Comparison of ENCODE assay signal across 25 cellular contexts in genomic region chr10:63677001-63677400, GRCh38.
"Had no signal": no experiment of that assay in that cellular context is flagged by ENCODE, and none has a peak within 500 bp of the region (broad histone marks: within the 10 kb centered on the region; RNA-seq: fewer than 3 reads in every experiment).

No MANE protein-coding gene starts in this region.

- H3K4me3 ChIP-seq: esophagus squamous epithelium, heart right ventricle, left lung, mucosa of descending colon, pancreas, right lobe of liver, transverse colon, upper lobe of right lung, uterus had no signal

- ATAC-seq: heart right ventricle; left cardiac atrium; left lung; mucosa of descending colon; natural killer cell treated with Interleukin-12 subunit alpha and Interleukin-12 subunit beta and Interleukin-15 and Interleukin-18, amount 100 ng/mL, for 72 hours; pancreas; right lobe of liver; stimulated activated naive B cell treated with anti-CD40 and anti-IgM and Interleukin-4, amounts not matched to agents 10 μg/mL and 1 μg/mL and 100 μg/mL, for 72 hours; upper lobe of right lung had no signal

- DNase-seq: dermis blood vessel endothelial cell; effector memory CD4-positive, alpha-beta T cell; esophagus squamous epithelium; foreskin melanocyte; glutamatergic neuron; heart right ventricle; hippocampal formation; left cardiac atrium; left lung; mesenchymal stem cell; mucosa of descending colon; naive B cell; pancreas; right lobe of liver; small intestine; stimulated activated CD4-positive, alpha-beta T cell treated with anti-CD3 and anti-CD28 coated beads, Interleukin-15, amount 100 ng/mL, for 24 hours; stimulated activated CD4-positive, alpha-beta T cell treated with anti-CD3 and anti-CD28 coated beads, Interleukin-2, amount 100 ng/mL, for 48 hours; stimulated activated naive B cell treated with anti-CD40 and anti-IgM and Interleukin-4, amounts not matched to agents 10 μg/mL and 1 μg/mL and 100 μg/mL, for 72 hours; transverse colon; upper lobe of right lung; uterus had no signal

- H3K27ac ChIP-seq: esophagus squamous epithelium, heart right ventricle, left lung, neutrophil, pancreas, right lobe of liver, transverse colon, upper lobe of right lung, uterus had no signal

- FAIRE-seq: endothelial cell of umbilical vein, islet of Langerhans, pancreas, small intestine had no signal

- H3K4me1 ChIP-seq: left lung, right lobe of liver had no signal

- H3K27me3 ChIP-seq: esophagus squamous epithelium, heart right ventricle, left lung, neutrophil, pancreas, right lobe of liver, transverse colon, upper lobe of right lung, uterus had no signal

- H3K9me3 ChIP-seq: esophagus squamous epithelium, heart right ventricle, left lung, mucosa of descending colon, neutrophil, pancreas, right lobe of liver, transverse colon, upper lobe of right lung, uterus had no signal

- H3K36me3 ChIP-seq: esophagus squamous epithelium, heart right ventricle, left lung, neutrophil, pancreas, right lobe of liver, transverse colon, upper lobe of right lung, uterus had no signal
